In the genomic region with DNA sequence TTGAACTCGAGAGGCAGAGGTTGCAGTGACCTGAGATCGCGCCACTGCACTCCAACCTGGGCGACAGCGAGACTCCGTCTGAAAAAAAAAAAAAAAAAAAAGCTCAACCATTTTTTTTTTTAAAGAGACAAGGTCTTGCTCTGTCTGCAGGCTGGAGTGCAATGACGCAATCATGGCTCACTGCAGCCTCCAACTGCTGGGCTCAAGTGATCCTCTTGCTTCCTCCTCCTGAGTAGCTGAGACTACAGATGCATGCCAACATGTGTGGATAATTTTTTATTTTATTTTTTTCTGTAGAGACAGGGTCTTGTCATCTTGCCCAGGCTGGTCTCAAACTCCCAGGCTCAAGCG, we compare ENCODE assay signal across 8 cellular contexts. TPM values are rescaled to one million over a fixed set of nuclear protein-coding genes. Genes with fewer than 3 reads are reported as not detected.
DNase-seq lines count a peak whose midpoint lies in the region; ATAC-seq and TF ChIP-seq lines count a peak whose summit lies in the region.

No MANE protein-coding gene starts in this region.

- peak in 3 of 4 donors; percentile 40 to 70 (median 59) for ATAC-seq in right lobe of liver

- no peak overlapping the region for H3K27ac Mint-ChIP-seq in Caco-2 (ENCODE audit: unreplicated experiment)

- H3K4me1 Mint-ChIP-seq in Caco-2 (ENCODE audit: low read depth, unreplicated experiment): peaks cover 22% of the 10 kb centered on the region

- H3K27ac ChIP-seq in ascending aorta (peak overlapping the region; percentile 76 to 88), right lobe of liver (no peak overlapping the region)

- H3K9me3 Mint-ChIP-seq in Caco-2 (ENCODE audit: unreplicated experiment): no peaks in the 10 kb centered on the region

- H3K27me3 ChIP-seq in Caco-2 (replicated peaks; ENCODE audit: control insufficient read depth, insufficient read depth, low read length) (no peaks in the 10 kb centered on the region), ascending aorta (no peaks in the 10 kb centered on the region), right lobe of liver (no peaks in the 10 kb centered on the region)

- WGBS in right lobe of liver (ENCODE audit: insufficient coverage, low coverage, low lambda C conversion rate, missing lambda C conversion rate): 15% methylated on average over 8 of the region's 8 CpGs

- CTCF ChIA-PET in Caco-2 (lab: Charles Lee): interaction anchor here (0.8 to 2.1 kb wide), 6 partner anchors 10 to 295 kb away, joined by 3 to 14 read pairs (median 5); partner anchors contain the start of gene EHD2

- peaks cover 18% of the 10 kb centered on the region for H3K36me3 Mint-ChIP-seq in Caco-2 (ENCODE audit: insufficient read depth, unreplicated experiment)

- DNase-seq in Caco-2: peak; percentile 71 to 80
- peak; percentile 94 for DNase-seq in MV-4-11 (lab: John Stamatoyannopoulos, UW)
- DNase-seq in ascending aorta (ENCODE audit: low spot score in 2 of 2): peak in 1 of 2 donors; percentile 88
- no peak for DNase-seq in right lobe of liver
- DNase-seq in anterior cingulate cortex (lab: John Stamatoyannopoulos, UW): no peak
- DNase-seq in GM10266 (ENCODE audit: extremely low spot score): no peak
- no peak for DNase-seq in activated CD8-positive, alpha-beta memory T cell treated with anti-CD3 and anti-CD28 coated beads for 24 hours
- DNase-seq in amygdala (lab: John Stamatoyannopoulos, UW): no peak

- H3K4me3 Mint-ChIP-seq in Caco-2 (ENCODE audit: unreplicated experiment): peak overlapping the region; percentile 56

- no TSS peak for BruUV-seq in Caco-2 (replicated peaks; lab: Mats Ljungman, UMichigan)

- H3K4me1 ChIP-seq in Caco-2: peaks cover 12% of the 10 kb centered on the region
- H3K4me1 ChIP-seq in ascending aorta: peaks cover 12 to 42% of the 10 kb centered on the region in 2 donors
- H3K4me1 ChIP-seq in right lobe of liver: peaks cover 0 to 5% (median 0%) of the 10 kb centered on the region in 4 donors

- H3K9me3 ChIP-seq in Caco-2: no peaks in the 10 kb centered on the region
- H3K9me3 ChIP-seq in ascending aorta: no peaks in the 10 kb centered on the region
- H3K9me3 ChIP-seq in right lobe of liver: no peaks in the 10 kb centered on the region

- H3K27me3 Mint-ChIP-seq in Caco-2 (ENCODE audit: insufficient read depth, unreplicated experiment): no peaks in the 10 kb centered on the region

- no peak for TF ChIP-seq POLR2A in right lobe of liver (IDR thresholded peaks at IDR 0.05)

- H3K4me3 ChIP-seq in Caco-2 (ENCODE audit: low read depth, low read length) (no peak overlapping the region), ascending aorta (peak overlapping the region; percentile 41 to 52), right lobe of liver (no peak overlapping the region)

- intact Hi-C loops in Caco-2 (cut with micrococcal nuclease; ENCODE audit: unreplicated experiment) (no loop called here), ascending aorta (cut with DNase I) (no loop called here), right lobe of liver (cut with DNase I) (no loop called here)

- POLR2A ChIA-PET in Caco-2 (lab: Charles Lee): interaction anchor here (0.6 to 1.1 kb wide), 3 partner anchors 11 to 238 kb away, joined by 3 to 5 read pairs (median 5); partner anchors contain the start of gene NOP53

- TF ChIP-seq CTCF in Caco-2 (IDR thresholded peaks at IDR 0.05; ENCODE audit: insufficient read depth in 1 of 2, low read depth in 1 of 2, low read length in 1 of 2, severe bottlenecking in 1 of 2, unreplicated experiment in 1 of 2): no peak
- TF ChIP-seq CTCF in ascending aorta (IDR thresholded peaks at IDR 0.05): no peak
- TF ChIP-seq CTCF in right lobe of liver (IDR thresholded peaks at IDR 0.05): no peak
- no peak for TF ChIP-seq CTCF in GM10266 (IDR thresholded peaks at IDR 0.05; ENCODE audit: control insufficient read depth, insufficient read depth, low read depth, missing control alignments)

- H3K36me3 ChIP-seq in Caco-2 (ENCODE audit: control insufficient read depth, insufficient read depth, low read length): no peaks in the 10 kb centered on the region
- peaks cover 33 to 35% of the 10 kb centered on the region in 2 donors for H3K36me3 ChIP-seq in ascending aorta
- H3K36me3 ChIP-seq in right lobe of liver: no peaks in the 10 kb centered on the region

RNA-seq across cellular contexts. Expression of gene EHD2, which starts 10.3 kb away (rescaled TPM):
- total RNA-seq in Caco-2 (2022) (13.3 and 14.6 TPM in 2 replicates), ascending aorta (342 TPM), right lobe of liver (10 to 100 TPM in 3 of 6 experiments, 1 to 10 TPM in 3; 3.6 to 20.2 (median 12.8) TPM)

RNA-seq across cellular contexts. Expression of gene NOP53, which starts 21.8 kb away (rescaled TPM):
- total RNA-seq in Caco-2 (2022): 347 and 360 TPM in 2 replicates
- 385 TPM for total RNA-seq in ascending aorta
- total RNA-seq in right lobe of liver: 100 to 1,000 TPM in 1 of 6 experiments, 10 to 100 TPM in 5; 73.6 to 105 (median 79.4) TPM

RNA-seq across cellular contexts. Expression of gene SELENOW, which starts 55.0 kb away (rescaled TPM):
- total RNA-seq in Caco-2 (2022) (110 and 119 TPM in 2 replicates), ascending aorta (771 TPM), right lobe of liver (100 to 1,000 TPM in 3 of 6 experiments, 10 to 100 TPM in 3; 46.4 to 141 (median 83.0) TPM)

Comparison
In these comparisons a context has a peak if more than half of its experiments do, and no peak if none do; other contexts are left out.
1. DNase-seq: peak in Caco-2 (2 of 2) and MV-4-11 (single experiment); none in right lobe of liver (0 of 3), anterior cingulate cortex (0 of 58), GM10266 (single experiment), activated CD8-positive, alpha-beta memory T cell treated with anti-CD3 and anti-CD28 coated beads for 24 hours (single experiment) and amygdala (0 of 56).
2. H3K4me3 ChIP-seq: peak in ascending aorta (2 of 2); none in Caco-2 (single experiment) and right lobe of liver (0 of 3).
3. H3K27ac ChIP-seq: peak in ascending aorta (2 of 2); none in right lobe of liver (0 of 3).
4. RNA of gene EHD2, which starts 10.3 kb away (total RNA-seq): 342 TPM in ascending aorta (single experiment); 3.6 to 20.2 TPM in right lobe of liver and 13.3 to 14.6 TPM in Caco-2; every median in the first group is over 10 times any median in the second.